In genomic region chr11:65521777-65522521, GRCh38 we compare ENCODE assay signal across 8 cellular contexts. TPM values are rescaled to one million over a fixed set of nuclear protein-coding genes. Genes with fewer than 3 reads are reported as not detected.
A peak's percentile ranks its signal among the peaks of the same experiment; 100 is the strongest.
DNase-seq lines count a peak whose midpoint lies in the region; ATAC-seq and TF ChIP-seq lines count a peak whose summit lies in the region.
"Not testable (repeated sequence)": the region's sequence is repeated elsewhere in the genome, so short reads cannot be mapped to it uniquely, and the experiment has no call there.

No MANE protein-coding gene starts in this region.

- CTCF ChIA-PET in activated CD4-positive, alpha-beta T cell treated with anti-CD3 and anti-CD28 coated beads for 36 hours (lab: Charles Lee) = interaction anchor here (0.5 to 1.5 kb wide), 3 partner anchors 22 to 1335 kb away, joined by 3 read pairs; no protein-coding TSS in a partner anchor
- CTCF ChIA-PET in activated naive CD4-positive, alpha-beta T cell treated with anti-CD3 and anti-CD28 coated beads for 36 hours (lab: Charles Lee) = interaction anchor here (1.3 kb wide), 1 partner anchor 11 kb away, joined by 5 read pairs; no protein-coding TSS in a partner anchor

- H3K27me3 Mint-ChIP-seq in activated CD4-positive, alpha-beta T cell treated with anti-CD3 and anti-CD28 coated beads for 36 hours; activated naive CD4-positive, alpha-beta T cell treated with anti-CD3 and anti-CD28 coated beads for 36 hours (ENCODE audit: low read depth); chondrocyte (ENCODE audit: low read depth); nephron progenitor cell (ENCODE audit: low read depth, poor library complexity); stimulated activated naive CD8-positive, alpha-beta T cell treated with anti-CD3 and anti-CD28 coated beads, Interleukin-15, amount 100 ng/mL, for 72 hours: not testable (repeated sequence)

- ATAC-seq in activated CD4-positive, alpha-beta T cell treated with anti-CD3 and anti-CD28 coated beads for 36 hours; stimulated activated naive CD8-positive, alpha-beta T cell treated with anti-CD3 and anti-CD28 coated beads, Interleukin-15, amount 100 ng/mL, for 72 hours: not testable (repeated sequence)

- POLR2A ChIA-PET in activated CD4-positive, alpha-beta T cell treated with anti-CD3 and anti-CD28 coated beads for 36 hours (lab: Charles Lee) = interaction anchor here (0.6 kb wide), 1 partner anchor 13 kb away, joined by 4 read pairs; no protein-coding TSS in a partner anchor

- DNase-seq in ACHN (peak; percentile 42), HK-2 (ENCODE audit: unreplicated experiment) (peak; percentile 40), chondrocyte (ENCODE audit: low spot score) (peak; percentile 27), kidney tubule cell (ENCODE audit: low spot score) (peak; percentile 70)
- peak; percentile 48 for DNase-seq in activated CD4-positive, alpha-beta T cell treated with anti-CD3 and anti-CD28 coated beads for 36 hours
- peak; percentile 56 for DNase-seq in activated naive CD4-positive, alpha-beta T cell treated with anti-CD3 and anti-CD28 coated beads for 36 hours
- DNase-seq in nephron progenitor cell; stimulated activated naive CD8-positive, alpha-beta T cell treated with anti-CD3 and anti-CD28 coated beads, Interleukin-15, amount 100 ng/mL, for 72 hours: not testable (repeated sequence)

- peaks cover 41% of the 10 kb centered on the region for H3K4me1 Mint-ChIP-seq in activated CD4-positive, alpha-beta T cell treated with anti-CD3 and anti-CD28 coated beads for 36 hours
- peaks cover 45% of the 10 kb centered on the region for H3K4me1 Mint-ChIP-seq in activated naive CD4-positive, alpha-beta T cell treated with anti-CD3 and anti-CD28 coated beads for 36 hours (ENCODE audit: low read depth)
- H3K4me1 Mint-ChIP-seq in chondrocyte (ENCODE audit: low read depth) (peaks cover 32% of the 10 kb centered on the region), nephron progenitor cell (peaks cover 41% of the 10 kb centered on the region)
- H3K4me1 Mint-ChIP-seq in stimulated activated naive CD8-positive, alpha-beta T cell treated with anti-CD3 and anti-CD28 coated beads, Interleukin-15, amount 100 ng/mL, for 72 hours = peaks cover 51% of the 10 kb centered on the region

- H3K36me3 Mint-ChIP-seq in activated CD4-positive, alpha-beta T cell treated with anti-CD3 and anti-CD28 coated beads for 36 hours (ENCODE audit: low read depth); activated naive CD4-positive, alpha-beta T cell treated with anti-CD3 and anti-CD28 coated beads for 36 hours (ENCODE audit: low read depth); chondrocyte (ENCODE audit: low read depth); nephron progenitor cell (ENCODE audit: low read depth): not testable (repeated sequence)

- H3K9me3 Mint-ChIP-seq in activated CD4-positive, alpha-beta T cell treated with anti-CD3 and anti-CD28 coated beads for 36 hours (ENCODE audit: low read depth); activated naive CD4-positive, alpha-beta T cell treated with anti-CD3 and anti-CD28 coated beads for 36 hours; chondrocyte (ENCODE audit: low read depth); nephron progenitor cell; stimulated activated naive CD8-positive, alpha-beta T cell treated with anti-CD3 and anti-CD28 coated beads, Interleukin-15, amount 100 ng/mL, for 72 hours: not testable (repeated sequence)

- not testable (repeated sequence) for TF ChIP-seq CTCF in chondrocyte (IDR thresholded peaks at IDR 0.05); nephron progenitor cell (IDR thresholded peaks at IDR 0.05)

- H3K27ac Mint-ChIP-seq in activated CD4-positive, alpha-beta T cell treated with anti-CD3 and anti-CD28 coated beads for 36 hours = peak overlapping the region; percentile 34
- peak overlapping the region; percentile 77 for H3K27ac Mint-ChIP-seq in activated naive CD4-positive, alpha-beta T cell treated with anti-CD3 and anti-CD28 coated beads for 36 hours
- H3K27ac Mint-ChIP-seq in chondrocyte (ENCODE audit: unreplicated experiment) (peak overlapping the region; percentile 12), nephron progenitor cell (peak overlapping the region; percentile 25)
- peak overlapping the region in 1 of 2 donors; percentile 29 for H3K27ac Mint-ChIP-seq in stimulated activated naive CD8-positive, alpha-beta T cell treated with anti-CD3 and anti-CD28 coated beads, Interleukin-15, amount 100 ng/mL, for 72 hours

- intact Hi-C loops in activated CD4-positive, alpha-beta T cell treated with anti-CD3 and anti-CD28 coated beads for 36 hours (cut with DNase I, micrococcal nuclease) = not testable (repeated sequence)
- intact Hi-C loops in activated naive CD4-positive, alpha-beta T cell treated with anti-CD3 and anti-CD28 coated beads for 36 hours (cut with micrococcal nuclease) = loop anchor here (2.0 kb wide), 1 partner anchor 19 kb away; no protein-coding TSS in a partner anchor

- in situ Hi-C loops in ACHN (cut with HindIII; ENCODE audit: low pct_ligation_motif_present, low pct_unique_long_range_greater_than_20kb, low sequenced_read_pairs) = not testable (repeated sequence)

- H3K4me3 Mint-ChIP-seq in activated CD4-positive, alpha-beta T cell treated with anti-CD3 and anti-CD28 coated beads for 36 hours = peak overlapping the region; percentile 74
- H3K4me3 Mint-ChIP-seq in activated naive CD4-positive, alpha-beta T cell treated with anti-CD3 and anti-CD28 coated beads for 36 hours = peak overlapping the region; percentile 65
- H3K4me3 Mint-ChIP-seq in chondrocyte (ENCODE audit: unreplicated experiment) = not testable (repeated sequence)
- peak overlapping the region; percentile 24 for H3K4me3 Mint-ChIP-seq in nephron progenitor cell
- H3K4me3 Mint-ChIP-seq in stimulated activated naive CD8-positive, alpha-beta T cell treated with anti-CD3 and anti-CD28 coated beads, Interleukin-15, amount 100 ng/mL, for 72 hours = peak overlapping the region; percentile 74 to 83

RNA-seq across cellular contexts. Expression of gene SCYL1, which starts 2.9 kb away (rescaled TPM):
- total RNA-seq in activated CD4-positive, alpha-beta T cell treated with anti-CD3 and anti-CD28 coated beads for 36 hours = 10 to 100 TPM; 66.5 to 78.8 TPM
- 10 to 100 TPM; 57.9 to 58.3 TPM for total RNA-seq in activated naive CD4-positive, alpha-beta T cell treated with anti-CD3 and anti-CD28 coated beads for 36 hours
- 108 to 123 TPM (median 120 TPM) in 3 replicates for total RNA-seq in chondrocyte

RNA-seq across cellular contexts. Expression of gene MALAT1, which starts 23.1 kb away (rescaled TPM):
- 1,000 to 10,000 TPM; 7,016 to 9,748 TPM for total RNA-seq in activated CD4-positive, alpha-beta T cell treated with anti-CD3 and anti-CD28 coated beads for 36 hours
- total RNA-seq in activated naive CD4-positive, alpha-beta T cell treated with anti-CD3 and anti-CD28 coated beads for 36 hours = over 10,000 TPM; 10,460 to 10,508 TPM
- 11,810 to 14,376 TPM (median 12,130 TPM) in 3 replicates for total RNA-seq in chondrocyte

RNA-seq across cellular contexts. Expression of gene LTBP3, which starts 36.2 kb away (rescaled TPM):
- 10 to 100 TPM; 57.8 to 72.7 TPM for total RNA-seq in activated CD4-positive, alpha-beta T cell treated with anti-CD3 and anti-CD28 coated beads for 36 hours
- 10 to 100 TPM; 39.7 to 45.7 TPM for total RNA-seq in activated naive CD4-positive, alpha-beta T cell treated with anti-CD3 and anti-CD28 coated beads for 36 hours
- total RNA-seq in chondrocyte = 264 to 272 TPM (median 271 TPM) in 3 replicates

RNA-seq across cellular contexts. Expression of gene ZNRD2, which starts 48.3 kb away (rescaled TPM):
- total RNA-seq in activated CD4-positive, alpha-beta T cell treated with anti-CD3 and anti-CD28 coated beads for 36 hours = 10 to 100 TPM; 50.7 to 56.4 TPM
- 10 to 100 TPM; 41.4 to 42.5 TPM for total RNA-seq in activated naive CD4-positive, alpha-beta T cell treated with anti-CD3 and anti-CD28 coated beads for 36 hours
- total RNA-seq in chondrocyte = 26.4 to 32.1 TPM (median 28.1 TPM) in 3 replicates

RNA-seq across cellular contexts. Expression of gene FAM89B, which starts 50.4 kb away (rescaled TPM):
- 10 to 100 TPM; 12.8 to 22.7 TPM for total RNA-seq in activated CD4-positive, alpha-beta T cell treated with anti-CD3 and anti-CD28 coated beads for 36 hours
- 10 to 100 TPM; 12.4 to 12.8 TPM for total RNA-seq in activated naive CD4-positive, alpha-beta T cell treated with anti-CD3 and anti-CD28 coated beads for 36 hours
- total RNA-seq in chondrocyte = 84.8 to 91.9 TPM (median 86.8 TPM) in 3 replicates
